Comparison of ENCODE assay signal across 1 cellular context in genomic region chr7:101922631-101923275, GRCh38.
TF ChIP-seq lines count a peak whose summit lies in the region.

No MANE protein-coding gene starts in this region.

TF ChIP-seq in SK-N-SH, 30 proteins besides CTCF, POLR2A, EP300 and RAD21 (continued from another document):
- TF ChIP-seq CHD2 (IDR thresholded peaks at IDR 0.05; ENCODE audit: low read length, partially characterized antibody) (no peak), EZH2phosphoT487 (IDR thresholded peaks at IDR 0.05; ENCODE audit: borderline replicate concordance, low read depth) (no peak)
TF ChIP-seq in SK-N-SH: peak in this region for 0.
